ENCODE assay signal across 9 cellular contexts in genomic region chr14:20690848-20691640, GRCh38. TPM values are rescaled to one million over a fixed set of nuclear protein-coding genes. Genes with fewer than 3 reads are reported as not detected.
DNase-seq lines count a peak whose midpoint lies in the region; ATAC-seq, FAIRE-seq and TF ChIP-seq lines count a peak whose summit lies in the region.
"Had no signal": no experiment of that assay in that cellular context is flagged by ENCODE, and none has a peak within 500 bp of the region (broad histone marks: within the 10 kb centered on the region; RNA-seq: fewer than 3 reads in every experiment).

No MANE protein-coding gene starts in this region.

- H3K27ac ChIP-seq in neutrophil: no peak overlapping the region

- H3K9me3 ChIP-seq in neutrophil: no peaks in the 10 kb centered on the region

- no peak for DNase-seq in AG09309 (ENCODE audit: low read depth)
- DNase-seq in GM12891 (ENCODE audit: insufficient read length, low spot score): peak; percentile 36
- DNase-seq in HT1080 (ENCODE audit: low read depth): peak; percentile 63
- DNase-seq in NOMO-1 (lab: John Stamatoyannopoulos, UW; ENCODE audit: unreplicated experiment in 2 of 2): peak; percentile 50 to 76
- peak; percentile 30 to 38 for DNase-seq in activated T-cell treated with anti-CD3 and anti-CD28 coated beads, Interleukin-2, amount 50 U/mL, for 48 hours
- DNase-seq in fibroblast of the conjunctiva (ENCODE audit: low read depth): peak; percentile 65

- peak; percentile 80 for TF ChIP-seq CTCF in AG09309 (IDR thresholded peaks at IDR 0.05; ENCODE audit: control insufficient read depth, insufficient read depth, low read depth, low read length, missing control alignments)
- peak; percentile 88 for TF ChIP-seq CTCF in neutrophil (IDR thresholded peaks at IDR 0.05)

- ATAC-seq in GM19023 (IDR thresholded peaks at IDR 0.05; ENCODE audit: unreplicated experiment): no peak

- H3K27me3 ChIP-seq in neutrophil: peaks cover 4% of the 10 kb centered on the region

- H3K4me3 ChIP-seq in AG09309 (ENCODE audit: control insufficient read depth, low read depth, low read length) (no peak overlapping the region), neutrophil (ENCODE audit: low read depth in 1 of 2, low read length in 1 of 2) (no peak overlapping the region)

- no peak for TF ChIP-seq POLR2A in GM12891 (IDR thresholded peaks at IDR 0.05; ENCODE audit: low read depth, low read length)

- no peaks in the 10 kb centered on the region for H3K36me3 ChIP-seq in neutrophil

- H3K4me1 ChIP-seq in neutrophil (ENCODE audit: control insufficient read depth in 1 of 2, insufficient read depth in 1 of 2, low read depth in 1 of 2, low read length in 1 of 2): no peaks in the 10 kb centered on the region

- FAIRE-seq in GM12891 (lab: Jason Lieb, UNC): peak; percentile 94

TF ChIP-seq in GM12891, 5 proteins besides CTCF, POLR2A, EP300 and RAD21:
- TF ChIP-seq TAF1 (IDR thresholded peaks at IDR 0.05; ENCODE audit: low read depth, low read length) (no peak), POU2F2 (IDR thresholded peaks at IDR 0.05; ENCODE audit: low read depth, low read length) (no peak), POLR2AphosphoS5 (IDR thresholded peaks at IDR 0.05; ENCODE audit: low read depth, low read length) (no peak), SPI1 (IDR thresholded peaks at IDR 0.05; ENCODE audit: low read depth, low read length) (peak; percentile 20; the same call in 1 of the 2 replicates), PAX5 (IDR thresholded peaks at IDR 0.05; ENCODE audit: insufficient read depth, low read length, severe bottlenecking) (no peak)

RNA-seq across cellular contexts. Expression of gene ANG, which starts 2.5 kb away (rescaled TPM):
- polyA plus RNA-seq in GM12891 (2012; ENCODE audit: low read depth, missing spikeins): 1.0 TPM
- total RNA-seq in HT1080 (2014; rRNA removed; shearing (Covaris generic)): 0.33 and 0.77 TPM in 2 replicates
- 1.1 and 2.3 TPM in 2 replicates for polyA plus RNA-seq in HT1080 (2015; cell fraction: cytosol; rRNA removed)
- polyA plus RNA-seq in HT1080 (2015; cell fraction: nucleus; rRNA removed): 0.84 and 1.1 TPM in 2 replicates

RNA-seq across cellular contexts. Expression of gene RNASE4, which starts 6.7 kb away (rescaled TPM):
- polyA plus RNA-seq in GM12891 (2012; ENCODE audit: low read depth, missing spikeins): 0.47 TPM
- total RNA-seq in HT1080 (2014; rRNA removed; shearing (Covaris generic)): 0.82 and 0.87 TPM in 2 replicates
- 0.64 and 1.3 TPM in 2 replicates for polyA plus RNA-seq in HT1080 (2015; cell fraction: cytosol; rRNA removed)
- 0.66 and 3.1 TPM in 2 replicates for polyA plus RNA-seq in HT1080 (2015; cell fraction: nucleus; rRNA removed)

RNA-seq across cellular contexts. Expression of gene OR6S1, which starts 49.6 kb away (rescaled TPM):
- not detected for polyA plus RNA-seq in GM12891 (2012; ENCODE audit: low read depth, missing spikeins)
- not detected in 2 replicates for total RNA-seq in HT1080 (2014; rRNA removed; shearing (Covaris generic))
- polyA plus RNA-seq in HT1080 (2015; cell fraction: cytosol; rRNA removed): not detected in 2 replicates
- not detected in 2 replicates for polyA plus RNA-seq in HT1080 (2015; cell fraction: nucleus; rRNA removed)
- total RNA-seq: pulmonary artery endothelial cell had no signal

RNA-seq across cellular contexts. Expression of gene EDDM3A, which starts 54.6 kb away (rescaled TPM):
- polyA plus RNA-seq in GM12891 (2012; ENCODE audit: low read depth, missing spikeins): not detected
- total RNA-seq in HT1080 (2014; rRNA removed; shearing (Covaris generic)): not detected in 2 replicates
- polyA plus RNA-seq in HT1080 (2015; cell fraction: cytosol; rRNA removed): not detected in 2 replicates
- not detected in 2 replicates for polyA plus RNA-seq in HT1080 (2015; cell fraction: nucleus; rRNA removed)
- total RNA-seq: pulmonary artery endothelial cell had no signal
